ENCODE assay signal across 27 cellular contexts in genomic region chr1:83086986-83087512, GRCh38.
"Had no signal": no experiment of that assay in that cellular context is flagged by ENCODE, and none has a peak within 500 bp of the region (broad histone marks: within the 10 kb centered on the region; RNA-seq: fewer than 3 reads in every experiment).

No MANE protein-coding gene starts in this region.

- H3K4me3 ChIP-seq: MG63, SK-N-MC had no signal

- H3K4me3 Mint-ChIP-seq: activated CD4-positive, alpha-beta memory T cell treated with anti-CD3 and anti-CD28 coated beads, Interleukin-2, amount 10 ng/mL, durations not matched to agents 7 days and 5 days; activated CD4-positive, alpha-beta T cell treated with anti-CD3 and anti-CD28 coated beads for 36 hours; activated naive CD4-positive, alpha-beta T cell treated with anti-CD3 and anti-CD28 coated beads for 36 hours; activated naive CD8-positive, alpha-beta T cell; activated T-helper 17 cell treated with anti-CD3 and anti-CD28 coated beads, Interleukin-2, amount 50 U/mL, for 72 hours; T-cell had no signal

- H3K36me3 ChIP-seq: brain microvascular endothelial cell, MG63 had no signal

- H3K27me3 Mint-ChIP-seq: activated CD4-positive, alpha-beta memory T cell treated with anti-CD3 and anti-CD28 coated beads, Interleukin-2, amount 10 ng/mL, durations not matched to agents 7 days and 5 days; activated CD4-positive, alpha-beta T cell treated with anti-CD3 and anti-CD28 coated beads for 36 hours; activated naive CD8-positive, alpha-beta T cell; activated T-helper 17 cell treated with anti-CD3 and anti-CD28 coated beads, Interleukin-2, amount 50 U/mL, for 72 hours; T-cell had no signal

- H3K36me3 Mint-ChIP-seq: activated naive CD8-positive, alpha-beta T cell; T-cell had no signal

- H3K27me3 ChIP-seq: brain microvascular endothelial cell, MG63 had no signal

- H3K27ac Mint-ChIP-seq: activated CD4-positive, alpha-beta memory T cell treated with anti-CD3 and anti-CD28 coated beads, Interleukin-2, amount 10 ng/mL, durations not matched to agents 7 days and 5 days; activated CD4-positive, alpha-beta T cell treated with anti-CD3 and anti-CD28 coated beads for 36 hours; activated naive CD4-positive, alpha-beta T cell treated with anti-CD3 and anti-CD28 coated beads for 36 hours; activated naive CD8-positive, alpha-beta T cell; activated T-helper 17 cell treated with anti-CD3 and anti-CD28 coated beads, Interleukin-2, amount 50 U/mL, for 72 hours; T-cell had no signal

- H3K4me1 Mint-ChIP-seq: activated CD4-positive, alpha-beta memory T cell treated with anti-CD3 and anti-CD28 coated beads, Interleukin-2, amount 10 ng/mL, durations not matched to agents 7 days and 5 days; activated CD4-positive, alpha-beta T cell treated with anti-CD3 and anti-CD28 coated beads for 36 hours; activated T-helper 17 cell treated with anti-CD3 and anti-CD28 coated beads, Interleukin-2, amount 50 U/mL, for 72 hours; T-cell had no signal

- DNase-seq: activated CD4-positive, alpha-beta memory T cell treated with anti-CD3 and anti-CD28 coated beads, Interleukin-2, amount 10 ng/mL, durations not matched to agents 7 days and 5 days; activated CD4-positive, alpha-beta T cell treated with anti-CD3 and anti-CD28 coated beads for 36 hours; activated CD4-positive, alpha-beta T cell treated with anti-CD3 and anti-CD28 coated beads, Interleukin-2, amount 50 U/mL, for 1 hour; activated CD4-positive, CD25-positive, alpha-beta regulatory T cell; activated gamma-delta T cell; activated naive CD4-positive, alpha-beta T cell treated with anti-CD3 and anti-CD28 coated beads for 36 hours; activated T-cell treated with anti-CD3 and anti-CD28 coated beads for 4 hours; activated T-cell treated with anti-CD3 and anti-CD28 coated beads, Interleukin-2, amount 50 U/mL, for 48 hours; amygdala; brain microvascular endothelial cell; cerebellar nuclear complex; MV-4-11; NCI-H1092 treated with DMSO at 0.1 percent for 48 hours; NCI-H1417 treated with DMSO at 0.1 percent for 48 hours; NCI-H1694 treated with DMSO at 0.1 percent for 48 hours; NCI-H2029 treated with DMSO at 0.1 percent for 48 hours; NCI-H345; NCI-H510A; NCI-H526 treated with DMSO at 0.1 percent for 48 hours; SIG-M5; T-cell; T-helper 2 cell; T1000 had no signal

- H3K9me3 ChIP-seq: MG63 had no signal

- H3K27ac ChIP-seq: brain microvascular endothelial cell, SK-N-MC had no signal

- H3K9me3 Mint-ChIP-seq: activated naive CD4-positive, alpha-beta T cell treated with anti-CD3 and anti-CD28 coated beads for 36 hours; activated T-helper 17 cell treated with anti-CD3 and anti-CD28 coated beads, Interleukin-2, amount 50 U/mL, for 72 hours; T-cell had no signal

- ATAC-seq: activated CD4-positive, alpha-beta T cell treated with anti-CD3 and anti-CD28 coated beads for 36 hours; activated T-helper 17 cell treated with anti-CD3 and anti-CD28 coated beads, Interleukin-2, amount 50 U/mL, for 72 hours; T-cell had no signal
